15 cellular contexts compared by ENCODE assay signal in genomic region chr12:6346942-6347341, GRCh38. TPM values are rescaled to one million over a fixed set of nuclear protein-coding genes. Genes with fewer than 3 reads are reported as not detected.
A peak's percentile ranks its signal among the peaks of the same experiment; 100 is the strongest.
DNase-seq lines count a peak whose midpoint lies in the region; ATAC-seq and TF ChIP-seq lines count a peak whose summit lies in the region.
"Had no signal": no experiment of that assay in that cellular context is flagged by ENCODE, and none has a peak within 500 bp of the region (broad histone marks: within the 10 kb centered on the region; RNA-seq: fewer than 3 reads in every experiment).

No MANE protein-coding gene starts in this region.

- H3K27ac Mint-ChIP-seq in CD14-positive monocyte, result peak overlapping the region in 4 of 7 donors; percentile 50 to 96 (median 70)
- H3K27ac Mint-ChIP-seq: stimulated activated memory B cell treated with anti-CD40 and anti-IgM and Interleukin-4, amounts not matched to agents 10 μg/mL and 1 μg/mL and 100 μg/mL, for 72 hours had no signal

- H4K20me1 ChIP-seq in Loucy (ENCODE audit: insufficient read depth, low read length, poor library complexity, severe bottlenecking), result no peaks in the 10 kb centered on the region

- peaks cover 57% of the 10 kb centered on the region for H3K4me1 ChIP-seq in Loucy (ENCODE audit: insufficient read depth, low read length, poor library complexity, severe bottlenecking)
- peaks cover 26% of the 10 kb centered on the region for H3K4me1 ChIP-seq in right cardiac atrium (ENCODE audit: control insufficient read depth, insufficient read depth, low read length)
- peaks cover 38 to 46% (median 40%) of the 10 kb centered on the region in 3 donors for H3K4me1 ChIP-seq in skeletal muscle tissue (ENCODE audit: control insufficient read depth in 3 of 3, insufficient read depth in 3 of 3, low read length in 3 of 3)

- peak overlapping the region; percentile 93 for H3K27ac ChIP-seq in right cardiac atrium (ENCODE audit: low read length)
- peak overlapping the region; percentile 61 for H3K27ac ChIP-seq in skeletal muscle tissue (ENCODE audit: low read depth, low read length)

- H3K9ac ChIP-seq in Loucy (ENCODE audit: low read depth, low read length, poor library complexity, severe bottlenecking) (peak overlapping the region; percentile 59), skeletal muscle tissue (ENCODE audit: low read depth in 1 of 3, low read length in 3 of 3) (no peak overlapping the region)

- H3K79me2 ChIP-seq in Loucy (ENCODE audit: insufficient read depth, low read length), result peaks cover 11% of the 10 kb centered on the region

- H3K36me3 Mint-ChIP-seq in CD14-positive monocyte, result peaks cover 0 to 3% of the 10 kb centered on the region in 2 donors
- H3K36me3 Mint-ChIP-seq: stimulated activated memory B cell treated with anti-CD40 and anti-IgM and Interleukin-4, amounts not matched to agents 10 μg/mL and 1 μg/mL and 100 μg/mL, for 72 hours had no signal

- H3K9me3 ChIP-seq in Loucy (ENCODE audit: insufficient read depth, low read depth, low read length) (no peaks in the 10 kb centered on the region), right cardiac atrium (ENCODE audit: control insufficient read depth, low read length) (no peaks in the 10 kb centered on the region), skeletal muscle tissue (ENCODE audit: control insufficient read depth in 3 of 3, low read length in 3 of 3) (no peaks in the 10 kb centered on the region)

- H3K27me3 Mint-ChIP-seq in CD14-positive monocyte (ENCODE audit: low read depth in 3 of 3), result peaks cover 0 to 8% (median 3%) of the 10 kb centered on the region in 3 donors
- H3K27me3 Mint-ChIP-seq: CD4-positive, alpha-beta memory T cell had no signal

- intact Hi-C loops in CD14-positive monocyte (cut with micrococcal nuclease), result no loop called here
- intact Hi-C loops in right cardiac atrium (cut with DNase I), result no loop called here

- no peak overlapping the region for H2AFZ ChIP-seq in Loucy (ENCODE audit: low read length)

- 78% methylated on average over 8 of the region's 8 CpGs for WGBS in right cardiac atrium

- TF ChIP-seq CTCF in CD14-positive monocyte (IDR thresholded peaks at IDR 0.05) (no peak), Loucy (conservative IDR thresholded peaks at IDR 0.05; ENCODE audit: low read length) (no peak)

- ATAC-seq in right cardiac atrium, result no peak

- DNase-seq in CD14-positive monocyte (ENCODE audit: low spot score), result no peak
- no peak for DNase-seq in right cardiac atrium
- no peak for DNase-seq in foreskin melanocyte
- DNase-seq in NCI-H2029 (lab: John Stamatoyannopoulos, UW), result no peak
- DNase-seq in stimulated activated CD4-positive, alpha-beta T cell treated with anti-CD3 and anti-CD28 coated beads, Interleukin-12 subunit alpha, Interleukin-12 subunit beta, amount 100 ng/mL, for 4 hours, result no peak
- DNase-seq in AML-193 (lab: John Stamatoyannopoulos, UW), result no peak
- DNase-seq: amniotic stem cell; CD4-positive, alpha-beta memory T cell; NCI-H1694 treated with DMSO at 0.1 percent for 48 hours; NCI-H69; SHP77 had no signal

- no peaks in the 10 kb centered on the region for H3K9me2 ChIP-seq in Loucy (replicated peaks; ENCODE audit: low read depth, low read length)

- no peak overlapping the region for H3K4me3 ChIP-seq in Loucy (ENCODE audit: low read length, poor library complexity, severe bottlenecking)
- H3K4me3 ChIP-seq in right cardiac atrium (ENCODE audit: low read length), result no peak overlapping the region
- no peak overlapping the region for H3K4me3 ChIP-seq in skeletal muscle tissue (ENCODE audit: low read length in 3 of 3)

- H3K4me1 Mint-ChIP-seq in CD14-positive monocyte, result peaks cover 76% of the 10 kb centered on the region

- H3K36me3 ChIP-seq in Loucy (ENCODE audit: insufficient read depth, low read length), result no peaks in the 10 kb centered on the region
- H3K36me3 ChIP-seq in skeletal muscle tissue (ENCODE audit: control insufficient read depth in 3 of 3, insufficient read depth in 3 of 3, low read length in 3 of 3), result no peaks in the 10 kb centered on the region

- no peaks in the 10 kb centered on the region for H3F3A ChIP-seq in Loucy (ENCODE audit: low read depth)

- no peaks in the 10 kb centered on the region for H3K9me3 Mint-ChIP-seq in CD14-positive monocyte
- H3K9me3 Mint-ChIP-seq: CD4-positive, alpha-beta memory T cell had no signal

- peak overlapping the region; percentile 61 for H3K4me2 ChIP-seq in Loucy (ENCODE audit: low read depth, low read length, poor library complexity, severe bottlenecking)

- peak overlapping the region; percentile 43 to 55 for H3K4me3 Mint-ChIP-seq in CD14-positive monocyte
- H3K4me3 Mint-ChIP-seq: stimulated activated memory B cell treated with anti-CD40 and anti-IgM and Interleukin-4, amounts not matched to agents 10 μg/mL and 1 μg/mL and 100 μg/mL, for 72 hours had no signal

- H3K27me3 ChIP-seq in Loucy (ENCODE audit: insufficient read depth, low read length, poor library complexity, severe bottlenecking) (no peaks in the 10 kb centered on the region), right cardiac atrium (ENCODE audit: control insufficient read depth, insufficient read depth) (no peaks in the 10 kb centered on the region), skeletal muscle tissue (ENCODE audit: control insufficient read depth in 3 of 3, insufficient read depth in 3 of 3, low read length in 3 of 3) (peaks cover 0 to 5% (median 0%) of the 10 kb centered on the region in 3 donors)

RNA-seq across cellular contexts. Expression of gene TNFRSF1A, which starts 5.1 kb away (rescaled TPM):
- polyA plus RNA-seq in CD14-positive monocyte (100 to 1,000 TPM; 108 to 157 TPM), right cardiac atrium (41.3 TPM)
- total RNA-seq in right cardiac atrium (100 to 1,000 TPM in 1 of 4 donors, 10 to 100 TPM in 3; 65.6 to 103 (median 75.9) TPM), skeletal muscle tissue (47.5 TPM)

RNA-seq across cellular contexts. Expression of gene SCNN1A, which starts 28.4 kb away (rescaled TPM):
- polyA plus RNA-seq in CD14-positive monocyte (under 1 TPM; 0.11 to 0.63 TPM), right cardiac atrium (0.23 TPM)
- total RNA-seq in right cardiac atrium (under 1 TPM; 0.08 to 0.80 (median 0.50) TPM), skeletal muscle tissue (not detected)
- total RNA-seq: frontal cortex had no signal

RNA-seq across cellular contexts. Expression of gene PLEKHG6, which starts 36.5 kb away (rescaled TPM):
- polyA plus RNA-seq in CD14-positive monocyte, result not detected
- total RNA-seq in right cardiac atrium, result under 1 TPM in 1 of 4 donors, not detected in 3; 0.64 TPM
- polyA plus RNA-seq in right cardiac atrium, result 1.5 TPM
- 0.52 TPM for total RNA-seq in skeletal muscle tissue
- total RNA-seq: CD4-positive, alpha-beta memory T cell had no signal

RNA-seq across cellular contexts. Expression of gene LTBR, which starts 37.0 kb away (rescaled TPM):
- polyA plus RNA-seq in CD14-positive monocyte, result 10 to 100 TPM; 56.4 to 60.6 TPM
- 10 to 100 TPM; 37.6 to 54.2 (median 40.3) TPM for total RNA-seq in right cardiac atrium
- 30.8 TPM for polyA plus RNA-seq in right cardiac atrium
- total RNA-seq in skeletal muscle tissue, result 11.0 TPM
- polyA plus RNA-seq: CD4-positive, alpha-beta memory T cell had no signal
